ENCODE assay signal across 9 cellular contexts in the genomic region with DNA sequence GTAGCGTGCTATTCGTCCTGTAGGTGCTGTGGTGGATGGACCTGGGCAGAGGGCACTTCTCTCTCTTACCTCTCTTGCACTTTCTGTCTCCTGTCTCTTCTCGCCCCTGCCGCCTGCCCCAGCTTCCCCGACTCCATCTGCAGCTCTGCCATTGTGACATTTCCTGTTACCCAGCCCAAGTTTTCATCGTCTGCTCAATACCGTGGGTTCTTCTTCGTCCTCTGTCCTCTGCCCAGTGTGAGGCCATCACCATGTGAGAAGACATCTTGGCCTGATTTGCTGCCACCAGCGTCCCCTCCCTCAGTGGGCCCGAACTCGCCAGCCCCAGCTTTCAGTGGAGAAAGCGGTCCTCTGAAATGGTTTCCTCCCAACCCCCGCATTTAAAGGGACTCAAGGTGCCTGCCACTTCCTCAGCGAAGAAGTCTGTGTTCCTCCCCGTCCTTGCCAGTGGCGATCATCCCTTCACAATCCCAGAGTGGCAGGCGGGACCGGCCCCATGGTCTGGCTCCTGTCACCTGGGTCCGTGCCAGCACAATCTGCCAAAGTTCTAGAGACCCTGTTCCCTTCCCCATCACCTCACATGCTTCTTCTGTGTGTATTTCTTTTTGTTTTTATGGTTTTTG. TPM values are rescaled to one million over a fixed set of nuclear protein-coding genes. Genes with fewer than 3 reads are reported as not detected.
A peak's percentile ranks its signal among the peaks of the same experiment; 100 is the strongest.
DNase-seq lines count a peak whose midpoint lies in the region; ATAC-seq and TF ChIP-seq lines count a peak whose summit lies in the region.
"Had no signal": no experiment of that assay in that cellular context is flagged by ENCODE, and none has a peak within 500 bp of the region (broad histone marks: within the 10 kb centered on the region; RNA-seq: fewer than 3 reads in every experiment).

No MANE protein-coding gene starts in this region.

- H3K9me3 Mint-ChIP-seq in CD8-positive, alpha-beta T cell = no peaks in the 10 kb centered on the region
- H3K9me3 Mint-ChIP-seq in IgD-negative memory B cell = no peaks in the 10 kb centered on the region
- no peaks in the 10 kb centered on the region for H3K9me3 Mint-ChIP-seq in activated naive CD8-positive, alpha-beta T cell (ENCODE audit: low read depth)
- peaks cover 0 to 2% (median 0%) of the 10 kb centered on the region in 11 donors for H3K9me3 Mint-ChIP-seq in naive thymus-derived CD4-positive, alpha-beta T cell

- no peaks in the 10 kb centered on the region for H3K9me3 ChIP-seq in CD8-positive, alpha-beta T cell (ENCODE audit: low read length)
- H3K9me3 ChIP-seq in naive thymus-derived CD4-positive, alpha-beta T cell (ENCODE audit: control insufficient read depth in 2 of 3, low read length in 3 of 3) = no peaks in the 10 kb centered on the region
- no peaks in the 10 kb centered on the region for H3K9me3 ChIP-seq in right atrium auricular region
- H3K9me3 ChIP-seq: pancreas had no signal

- H3K27me3 Mint-ChIP-seq in CD8-positive, alpha-beta T cell (ENCODE audit: low read depth) = no peaks in the 10 kb centered on the region
- H3K27me3 Mint-ChIP-seq in IgD-negative memory B cell = peaks cover 1% of the 10 kb centered on the region
- H3K27me3 Mint-ChIP-seq in activated naive CD8-positive, alpha-beta T cell = no peaks in the 10 kb centered on the region
- peaks cover 0 to 3% (median 0%) of the 10 kb centered on the region in 5 donors for H3K27me3 Mint-ChIP-seq in naive thymus-derived CD4-positive, alpha-beta T cell

- DNase-seq in CD8-positive, alpha-beta T cell = peak in 3 of 7 experiments; percentile 13 to 64 (median 28)
- peak in 6 of 9 donors; percentile 36 to 50 (median 42) for DNase-seq in naive thymus-derived CD4-positive, alpha-beta T cell
- DNase-seq in HEK293T (ENCODE audit: extremely low spot score) (no peak), NCI-H226 (no peak), right atrium auricular region (ENCODE audit: low spot score) (no peak)

- CTCF ChIA-PET in CD8-positive, alpha-beta T cell (lab: Charles Lee) = interaction anchor here (1.3 to 16.6 kb wide), 3 partner anchors 10 to 110 kb away, joined by 4 to 136 read pairs (median 9); a partner anchor contains a TSS
- CTCF ChIA-PET in naive thymus-derived CD4-positive, alpha-beta T cell (lab: Charles Lee) = interaction anchor here (1.4 to 2.1 kb wide), 5 partner anchors 9 to 17 kb away, joined by 4 to 9 read pairs (median 7); no protein-coding TSS in a partner anchor
- CTCF ChIA-PET in HEK293T (lab: Yijun Ruan, JAX) = no interaction called here

- no peaks in the 10 kb centered on the region for H3K36me3 ChIP-seq in CD8-positive, alpha-beta T cell (ENCODE audit: insufficient read depth, low read length)
- peaks cover 0 to 13% (median 0%) of the 10 kb centered on the region in 3 experiments for H3K36me3 ChIP-seq in naive thymus-derived CD4-positive, alpha-beta T cell (ENCODE audit: control insufficient read depth in 2 of 3, insufficient read depth in 3 of 3, low read length in 3 of 3)
- H3K36me3 ChIP-seq in right atrium auricular region = peaks cover 28% of the 10 kb centered on the region
- H3K36me3 ChIP-seq: pancreas had no signal

- peak overlapping the region; percentile 89 for H3K4me3 Mint-ChIP-seq in CD8-positive, alpha-beta T cell
- peak overlapping the region in 3 of 4 donors; percentile 49 to 85 (median 72) for H3K4me3 Mint-ChIP-seq in IgD-negative memory B cell
- peak overlapping the region; percentile 83 for H3K4me3 Mint-ChIP-seq in activated naive CD8-positive, alpha-beta T cell
- peak overlapping the region; percentile 80 to 93 (median 86) for H3K4me3 Mint-ChIP-seq in naive thymus-derived CD4-positive, alpha-beta T cell

- H3K4me1 ChIP-seq in CD8-positive, alpha-beta T cell (ENCODE audit: insufficient read depth, low read length) = peaks cover 32% of the 10 kb centered on the region
- peaks cover 11 to 31% of the 10 kb centered on the region in 2 donors for H3K4me1 ChIP-seq in naive thymus-derived CD4-positive, alpha-beta T cell (ENCODE audit: control insufficient read depth in 2 of 2, insufficient read depth in 2 of 2, low read length in 2 of 2)
- peaks cover 0 to 16% of the 10 kb centered on the region in 2 donors for H3K4me1 ChIP-seq in right atrium auricular region
- H3K4me1 ChIP-seq: pancreas had no signal

- H3K27ac ChIP-seq in CD8-positive, alpha-beta T cell (ENCODE audit: low read depth, low read length) = peak overlapping the region; percentile 38
- H3K27ac ChIP-seq in naive thymus-derived CD4-positive, alpha-beta T cell (ENCODE audit: low read depth, low read length) = peak overlapping the region; percentile 67
- H3K27ac ChIP-seq in right atrium auricular region = no peak overlapping the region
- H3K27ac ChIP-seq: pancreas had no signal

- H3K36me3 Mint-ChIP-seq in CD8-positive, alpha-beta T cell = peaks cover 18% of the 10 kb centered on the region
- peaks cover 2% of the 10 kb centered on the region for H3K36me3 Mint-ChIP-seq in IgD-negative memory B cell
- H3K36me3 Mint-ChIP-seq in activated naive CD8-positive, alpha-beta T cell = peaks cover 2% of the 10 kb centered on the region
- peaks cover 0 to 21% (median 0%) of the 10 kb centered on the region in 5 donors for H3K36me3 Mint-ChIP-seq in naive thymus-derived CD4-positive, alpha-beta T cell

- peaks cover 50% of the 10 kb centered on the region for H3K4me1 Mint-ChIP-seq in CD8-positive, alpha-beta T cell (ENCODE audit: low read depth)
- H3K4me1 Mint-ChIP-seq in IgD-negative memory B cell = peaks cover 8 to 22% (median 14%) of the 10 kb centered on the region in 3 donors
- peaks cover 52% of the 10 kb centered on the region for H3K4me1 Mint-ChIP-seq in activated naive CD8-positive, alpha-beta T cell (ENCODE audit: low read depth)
- H3K4me1 Mint-ChIP-seq in naive thymus-derived CD4-positive, alpha-beta T cell = peaks cover 21 to 60% (median 48%) of the 10 kb centered on the region in 7 donors

- H3K27ac Mint-ChIP-seq in CD8-positive, alpha-beta T cell = peak overlapping the region; percentile 97
- peak overlapping the region in 2 of 3 donors; percentile 89 to 90 for H3K27ac Mint-ChIP-seq in IgD-negative memory B cell
- peak overlapping the region; percentile 90 for H3K27ac Mint-ChIP-seq in activated naive CD8-positive, alpha-beta T cell
- peak overlapping the region; percentile 58 to 98 (median 95) for H3K27ac Mint-ChIP-seq in naive thymus-derived CD4-positive, alpha-beta T cell

- ATAC-seq in CD8-positive, alpha-beta T cell = peak; percentile 55
- ATAC-seq in naive thymus-derived CD4-positive, alpha-beta T cell = peak; percentile 54
- ATAC-seq in GM21423 (IDR thresholded peaks at IDR 0.05; ENCODE audit: unreplicated experiment) = no peak

- intact Hi-C loops in CD8-positive, alpha-beta T cell (cut with DNase I, micrococcal nuclease) = loop anchor here in 1 of 2 experiments (1.0 kb wide), 1 partner anchor 16 kb away; no protein-coding TSS in a partner anchor
- intact Hi-C loops in naive thymus-derived CD4-positive, alpha-beta T cell (cut with micrococcal nuclease) = loop anchor here (1.0 to 5.0 kb wide), 4 partner anchors 10 to 242 kb away; a partner anchor contains a TSS

- H3K27me3 ChIP-seq in CD8-positive, alpha-beta T cell (ENCODE audit: insufficient read depth, low read length) = no peaks in the 10 kb centered on the region
- no peaks in the 10 kb centered on the region for H3K27me3 ChIP-seq in naive thymus-derived CD4-positive, alpha-beta T cell (ENCODE audit: control insufficient read depth in 2 of 2, insufficient read depth in 2 of 2, low read length in 2 of 2)
- H3K27me3 ChIP-seq in right atrium auricular region = no peaks in the 10 kb centered on the region
- H3K27me3 ChIP-seq: pancreas had no signal

- no peak for TF ChIP-seq CTCF in CD8-positive, alpha-beta T cell (IDR thresholded peaks at IDR 0.05)
- TF ChIP-seq CTCF in right atrium auricular region (IDR thresholded peaks at IDR 0.05) = no peak

- POLR2A ChIA-PET in CD8-positive, alpha-beta T cell (lab: Charles Lee) = interaction anchor here (0.5 to 4.8 kb wide), 8 partner anchors 9 to 364 kb away, joined by 3 to 54 read pairs (median 6); a partner anchor contains a TSS
- POLR2A ChIA-PET in naive thymus-derived CD4-positive, alpha-beta T cell (lab: Charles Lee) = interaction anchor here (0.6 to 9.5 kb wide), 7 partner anchors 9 to 1252 kb away, joined by 3 to 220 read pairs (median 7); a partner anchor contains a TSS
- POLR2A ChIA-PET in HEK293T (lab: Yijun Ruan, JAX) = interaction anchor here (0.6 to 0.9 kb wide), 2 partner anchors 18 to 45 kb away, joined by 3 read pairs; a partner anchor contains a TSS

- peak overlapping the region; percentile 48 for H3K4me3 ChIP-seq in CD8-positive, alpha-beta T cell (ENCODE audit: low read depth, low read length)
- peak overlapping the region; percentile 57 for H3K4me3 ChIP-seq in naive thymus-derived CD4-positive, alpha-beta T cell (ENCODE audit: low read length)
- H3K4me3 ChIP-seq in right atrium auricular region = no peak overlapping the region
- H3K4me3 ChIP-seq: pancreas had no signal

TF ChIP-seq in HEK293T, 16 proteins besides CTCF, POLR2A, EP300 and RAD21:
- TF ChIP-seq NFRKB (IDR thresholded peaks at IDR 0.05) (no peak), FOXM1 (IDR thresholded peaks at IDR 0.05; ENCODE audit: borderline replicate concordance) (no peak), BHLHE40 (IDR thresholded peaks at IDR 0.05; ENCODE audit: borderline replicate concordance) (no peak), ZNF384 (IDR thresholded peaks at IDR 0.05) (no peak), FOXA1 (IDR thresholded peaks at IDR 0.05) (no peak), L3MBTL2 (conservative IDR thresholded peaks at IDR 0.05) (no peak), TARDBP (IDR thresholded peaks at IDR 0.05) (no peak)
TF ChIP-seq in HEK293T: peak in this region for 0.

RNA-seq across cellular contexts. Expression of a gene that starts 18.0 kb away (rescaled TPM):
- 100 to 1,000 TPM; 127 to 128 TPM for total RNA-seq in CD8-positive, alpha-beta T cell
- 86.7 TPM for polyA plus RNA-seq in IgD-negative memory B cell
- total RNA-seq in naive thymus-derived CD4-positive, alpha-beta T cell = 100 to 1,000 TPM; 144 to 200 (median 178) TPM
- 100 to 1,000 TPM in 1 of 2 donors, 10 to 100 TPM in 1; 75.7 to 107 TPM for polyA plus RNA-seq in naive thymus-derived CD4-positive, alpha-beta T cell
- 10 to 100 TPM; 89.3 to 99.5 TPM for total RNA-seq in right atrium auricular region

RNA-seq across cellular contexts. Expression of a gene that starts 44.5 kb away (rescaled TPM):
- 10 to 100 TPM; 19.0 to 19.6 TPM for total RNA-seq in CD8-positive, alpha-beta T cell
- polyA plus RNA-seq in IgD-negative memory B cell = 10.6 TPM
- total RNA-seq in naive thymus-derived CD4-positive, alpha-beta T cell = 10 to 100 TPM; 18.5 to 30.5 (median 20.2) TPM
- 10 to 100 TPM in 1 of 2 donors, 1 to 10 TPM in 1; 8.9 to 14.5 TPM for polyA plus RNA-seq in naive thymus-derived CD4-positive, alpha-beta T cell
- total RNA-seq in right atrium auricular region = 10 to 100 TPM; 34.2 to 40.8 TPM

RNA-seq across cellular contexts. Expression of a gene that starts 44.8 kb away (rescaled TPM):
- 10 to 100 TPM; 10.8 to 12.1 TPM for total RNA-seq in CD8-positive, alpha-beta T cell
- polyA plus RNA-seq in IgD-negative memory B cell = 16.0 TPM
- total RNA-seq in naive thymus-derived CD4-positive, alpha-beta T cell = 10 to 100 TPM; 20.2 to 33.3 (median 21.7) TPM
- 10 to 100 TPM in 1 of 2 donors, 1 to 10 TPM in 1; 9.4 to 13.3 TPM for polyA plus RNA-seq in naive thymus-derived CD4-positive, alpha-beta T cell
- 10 to 100 TPM in 1 of 2 donors, 1 to 10 TPM in 1; 8.4 to 11.1 TPM for total RNA-seq in right atrium auricular region

Comparison
In these comparisons a context has a peak if more than half of its experiments do, and no peak if none do; other contexts are left out.
1. DNase-seq: peak in naive thymus-derived CD4-positive, alpha-beta T cell (6 of 9); none in HEK293T (single experiment), NCI-H226 (single experiment) and right atrium auricular region (single experiment).
2. H3K27ac ChIP-seq: peak in CD8-positive, alpha-beta T cell (single experiment) and naive thymus-derived CD4-positive, alpha-beta T cell (single experiment); none in right atrium auricular region (0 of 2).
3. H3K4me3 ChIP-seq: peak in CD8-positive, alpha-beta T cell (single experiment) and naive thymus-derived CD4-positive, alpha-beta T cell (single experiment); none in right atrium auricular region (0 of 2).
4. Peak in every context shown above with its lines, with median percentiles within 50 percentile points of each other: H3K27ac Mint-ChIP-seq and H3K4me3 Mint-ChIP-seq.